Comparison of ENCODE assay signal across 22 cellular contexts in the genomic region with DNA sequence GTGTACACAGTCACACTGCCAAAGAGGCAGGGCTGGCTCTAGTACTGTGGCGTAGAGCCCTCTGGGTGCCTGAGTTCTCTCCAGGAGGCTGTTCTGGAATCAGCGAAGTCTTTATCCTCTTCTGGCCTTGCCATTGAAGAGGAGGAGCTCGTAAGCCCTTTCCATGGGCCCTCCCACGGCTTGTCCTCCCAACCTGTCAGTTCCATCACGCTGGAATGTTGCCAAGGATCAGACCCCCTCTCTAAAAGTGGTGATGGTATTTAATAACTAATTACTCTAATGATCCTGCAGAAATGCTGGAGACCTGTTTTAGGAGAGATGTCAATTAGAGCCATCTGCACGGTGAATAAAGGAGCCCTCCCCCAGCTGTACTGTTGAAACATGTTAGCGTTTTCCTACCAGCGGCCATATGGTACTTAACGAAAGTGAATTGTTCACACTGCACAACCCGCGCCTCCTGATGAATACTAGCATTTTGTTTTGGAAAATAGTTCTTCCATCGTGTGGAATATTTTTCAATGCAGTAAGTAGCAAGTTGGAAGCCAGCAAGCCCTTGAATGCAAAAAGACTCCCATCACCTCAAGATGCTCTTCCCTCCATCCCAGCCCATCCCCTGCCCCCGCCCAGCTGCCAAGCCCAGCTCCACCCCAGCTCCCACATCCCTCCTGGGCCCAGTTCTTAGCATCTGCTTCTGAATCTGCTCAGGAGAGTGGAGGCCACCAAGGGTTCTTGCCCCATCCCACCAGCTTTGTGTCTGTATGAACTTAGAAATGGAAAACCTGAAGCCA.
DNase-seq lines count a peak whose midpoint lies in the region; ATAC-seq and TF ChIP-seq lines count a peak whose summit lies in the region.
"Had no signal": no experiment of that assay in that cellular context is flagged by ENCODE, and none has a peak within 500 bp of the region (broad histone marks: within the 10 kb centered on the region; RNA-seq: fewer than 3 reads in every experiment).

No MANE protein-coding gene starts in this region.

- no peak overlapping the region for H3K27ac ChIP-seq in brain microvascular endothelial cell
- H3K27ac ChIP-seq: adrenal gland, breast epithelium, neutrophil, upper lobe of right lung had no signal

- H3K4me3 Mint-ChIP-seq in naive thymus-derived CD8-positive, alpha-beta T cell, result no peak overlapping the region
- H3K4me3 Mint-ChIP-seq: B cell, HFFc6 had no signal

- no peak for TF ChIP-seq CTCF in brain microvascular endothelial cell (IDR thresholded peaks at IDR 0.05; ENCODE audit: low read depth, low read length, missing control alignments)

- ATAC-seq in naive thymus-derived CD8-positive, alpha-beta T cell, result no peak
- ATAC-seq: effector memory CD8-positive, alpha-beta T cell; upper lobe of right lung had no signal

- no peaks in the 10 kb centered on the region for H3K27me3 Mint-ChIP-seq in naive thymus-derived CD8-positive, alpha-beta T cell
- H3K27me3 Mint-ChIP-seq: B cell had no signal

- no peaks in the 10 kb centered on the region for H3K36me3 ChIP-seq in brain microvascular endothelial cell (replicated peaks)
- H3K36me3 ChIP-seq: adrenal gland, breast epithelium, neutrophil, Peyer's patch, upper lobe of right lung had no signal

- in situ Hi-C loops in brain microvascular endothelial cell (cut with HindIII; ENCODE audit: low pct_ligation_motif_present, low sequenced_read_pairs), result no loop called here

- no peaks in the 10 kb centered on the region for H3K36me3 Mint-ChIP-seq in naive thymus-derived CD8-positive, alpha-beta T cell

- no peaks in the 10 kb centered on the region for H3K9me3 Mint-ChIP-seq in naive thymus-derived CD8-positive, alpha-beta T cell
- H3K9me3 Mint-ChIP-seq: effector memory CD8-positive, alpha-beta T cell; HFFc6 had no signal

- DNase-seq in NCI-H2081 (lab: John Stamatoyannopoulos, UW) (peak; percentile 28 to 57), NCI-H2081 treated with DMSO at 0.1 percent for 48 hours (lab: John Stamatoyannopoulos, UW) (no peak), NCI-H1105 treated with DMSO at 0.1 percent for 48 hours (lab: John Stamatoyannopoulos, UW) (peak; percentile 97), NCI-H446 (lab: John Stamatoyannopoulos, UW) (peak; percentile 90 to 96), brain microvascular endothelial cell (no peak), NCI-H2196 (lab: John Stamatoyannopoulos, UW; ENCODE audit: unreplicated experiment) (no peak), kidney tubule cell (ENCODE audit: low spot score) (no peak)
- DNase-seq in naive thymus-derived CD8-positive, alpha-beta T cell, result no peak
- DNase-seq: activated CD4-positive, alpha-beta T cell treated with anti-CD3 and anti-CD28 coated beads, Interleukin-2, amount 50 U/mL, for 4 hours; activated gamma-delta T cell; adrenal gland; effector memory CD8-positive, alpha-beta T cell; foreskin melanocyte; HFFc6; hypothalamus; NCI-H187; Peyer's patch; T-helper 2 cell; upper lobe of right lung had no signal

- POLR2A ChIA-PET in naive thymus-derived CD8-positive, alpha-beta T cell (lab: Charles Lee), result no interaction called here

- H3K27me3 ChIP-seq in brain microvascular endothelial cell (replicated peaks), result no peaks in the 10 kb centered on the region
- H3K27me3 ChIP-seq: adrenal gland, breast epithelium, Peyer's patch, upper lobe of right lung had no signal

- H3K27ac Mint-ChIP-seq in naive thymus-derived CD8-positive, alpha-beta T cell, result peak overlapping the region in 6 of 10 donors; percentile 9 to 78 (median 66)
- H3K27ac Mint-ChIP-seq: B cell, HFFc6 had no signal

- peaks cover 28 to 60% (median 48%) of the 10 kb centered on the region in 4 donors for H3K4me1 Mint-ChIP-seq in naive thymus-derived CD8-positive, alpha-beta T cell

- H3K4me3 ChIP-seq in brain microvascular endothelial cell (ENCODE audit: low read depth, low read length), result no peak overlapping the region
- H3K4me3 ChIP-seq: adrenal gland, breast epithelium, Peyer's patch, upper lobe of right lung had no signal

Comparison
In these comparisons a context has a peak if more than half of its experiments do, and no peak if none do; other contexts are left out.
1. DNase-seq: peak in NCI-H2081 (2 of 2), NCI-H1105 treated with DMSO at 0.1 percent for 48 hours (single experiment) and NCI-H446 (2 of 2); none in NCI-H2081 treated with DMSO at 0.1 percent for 48 hours (single experiment), naive thymus-derived CD8-positive, alpha-beta T cell (0 of 10), brain microvascular endothelial cell (single experiment), NCI-H2196 (single experiment) and kidney tubule cell (single experiment).